In genomic region chr3:30639937-30640336, GRCh38 we compare ENCODE assay signal across 9 cellular contexts. TPM values are rescaled to one million over a fixed set of nuclear protein-coding genes. Genes with fewer than 3 reads are reported as not detected.
DNase-seq lines count a peak whose midpoint lies in the region; ATAC-seq and TF ChIP-seq lines count a peak whose summit lies in the region.
"Had no signal": no experiment of that assay in that cellular context is flagged by ENCODE, and none has a peak within 500 bp of the region (broad histone marks: within the 10 kb centered on the region; RNA-seq: fewer than 3 reads in every experiment).

No MANE protein-coding gene starts in this region.

- peak overlapping the region; percentile 79 for H3K4me3 Mint-ChIP-seq in activated naive CD8-positive, alpha-beta T cell
- H3K4me3 Mint-ChIP-seq in osteocyte (ENCODE audit: unreplicated experiment), result no peak overlapping the region

- H3K27me3 Mint-ChIP-seq in activated naive CD8-positive, alpha-beta T cell, result no peaks in the 10 kb centered on the region
- H3K27me3 Mint-ChIP-seq in osteocyte (ENCODE audit: unreplicated experiment), result no peaks in the 10 kb centered on the region

- no peaks in the 10 kb centered on the region for H3K9me3 Mint-ChIP-seq in activated naive CD8-positive, alpha-beta T cell (ENCODE audit: low read depth)
- no peaks in the 10 kb centered on the region for H3K9me3 Mint-ChIP-seq in osteocyte (ENCODE audit: unreplicated experiment)

- peak overlapping the region; percentile 97 for H3K27ac Mint-ChIP-seq in activated naive CD8-positive, alpha-beta T cell
- no peak overlapping the region for H3K27ac Mint-ChIP-seq in osteocyte (ENCODE audit: unreplicated experiment)

- H3K36me3 Mint-ChIP-seq in activated naive CD8-positive, alpha-beta T cell, result peaks cover 36% of the 10 kb centered on the region
- H3K36me3 Mint-ChIP-seq in osteocyte (ENCODE audit: unreplicated experiment), result peaks cover 2% of the 10 kb centered on the region

- intact Hi-C loops in posterior vena cava (cut with DNase I), result no loop called here

- peaks cover 98% of the 10 kb centered on the region for H3K4me1 Mint-ChIP-seq in activated naive CD8-positive, alpha-beta T cell (ENCODE audit: low read depth)
- H3K4me1 Mint-ChIP-seq in osteocyte (ENCODE audit: unreplicated experiment), result peaks cover 38% of the 10 kb centered on the region

- ATAC-seq in GM19467 (IDR thresholded peaks at IDR 0.05; ENCODE audit: unreplicated experiment) (peak; percentile 59), HG03175 (IDR thresholded peaks at IDR 0.05; ENCODE audit: unreplicated experiment) (peak; percentile 86)

- no peak for TF ChIP-seq CTCF in GM13977 (IDR thresholded peaks at IDR 0.05; ENCODE audit: extremely low read depth, insufficient read depth, missing control alignments)
- TF ChIP-seq CTCF in osteocyte (IDR thresholded peaks at IDR 0.05), result no peak

- in situ Hi-C loops in GM13977 (cut with MboI; ENCODE audit: low pct_unique_long_range_greater_than_20kb, low sequenced_read_pairs, unreplicated experiment), result no loop called here

- DNase-seq in GM13977 (ENCODE audit: low spot score), result peak; percentile 39
- DNase-seq in DMS153 (lab: John Stamatoyannopoulos, UW), result no peak
- DNase-seq in NCI-H526 (lab: John Stamatoyannopoulos, UW), result no peak
- DNase-seq in posterior vena cava (ENCODE audit: low spot score), result no peak
- no peak for DNase-seq in osteocyte (ENCODE audit: extremely low spot score, unreplicated experiment)
- DNase-seq: NCI-H2171 had no signal

RNA-seq across cellular contexts. Expression of gene TGFBR2, which starts 33.5 kb away (rescaled TPM):
- total RNA-seq in posterior vena cava (100 to 1,000 TPM; 243 to 291 TPM), osteocyte (71.5 and 72.1 TPM in 2 replicates)
